In genomic region chr22:49291781-49292180, GRCh38 we compare ENCODE assay signal across 22 cellular contexts.
"Had no signal": no experiment of that assay in that cellular context is flagged by ENCODE, and none has a peak within 500 bp of the region (broad histone marks: within the 10 kb centered on the region; RNA-seq: fewer than 3 reads in every experiment).

No MANE protein-coding gene starts in this region.

- ATAC-seq: activated CD8-positive, alpha-beta T cell treated with anti-CD3 and anti-CD28 coated beads, Interleukin-2, amount 10 ng/mL, durations not matched to agents 7 days and 5 days; activated T-cell treated with anti-CD3 and anti-CD28 coated beads, Interleukin-2, amount 50 U/mL, for 4 hours; T-cell had no signal

- H3K4me1 ChIP-seq: adrenal gland had no signal

- H3K36me3 ChIP-seq: adrenal gland had no signal

- H3K27ac ChIP-seq: adrenal gland, SK-N-MC had no signal

- H3K27ac Mint-ChIP-seq: activated CD8-positive, alpha-beta T cell treated with anti-CD3 and anti-CD28 coated beads, Interleukin-2, amount 10 ng/mL, durations not matched to agents 7 days and 5 days; activated naive CD4-positive, alpha-beta T cell treated with anti-CD3 and anti-CD28 coated beads, Interleukin-2, amount 10 ng/mL, durations not matched to agents 7 days and 5 days; activated naive CD8-positive, alpha-beta T cell treated with anti-CD3 and anti-CD28 coated beads, Interleukin-2, amount 10 ng/mL, durations not matched to agents 7 days and 5 days; T-cell had no signal

- H3K4me3 ChIP-seq: adrenal gland, SK-N-MC had no signal

- H3K27me3 ChIP-seq: adrenal gland had no signal

- H3K36me3 Mint-ChIP-seq: activated naive CD4-positive, alpha-beta T cell treated with anti-CD3 and anti-CD28 coated beads, Interleukin-2, amount 10 ng/mL, durations not matched to agents 7 days and 5 days; activated naive CD8-positive, alpha-beta T cell treated with anti-CD3 and anti-CD28 coated beads, Interleukin-2, amount 10 ng/mL, durations not matched to agents 7 days and 5 days; T-cell had no signal

- H3K9me3 ChIP-seq: adrenal gland had no signal

- DNase-seq: activated CD4-positive, alpha-beta T cell treated with anti-CD3 and anti-CD28 coated beads for 4 hours; activated CD4-positive, CD25-positive, alpha-beta regulatory T cell; activated CD8-positive, alpha-beta T cell treated with anti-CD3 and anti-CD28 coated beads, Interleukin-2, amount 10 ng/mL, durations not matched to agents 7 days and 5 days; activated gamma-delta T cell treated with Interleukin-2 at 50 U/mL for 16 hours; activated naive CD4-positive, alpha-beta T cell treated with anti-CD3 and anti-CD28 coated beads, Interleukin-2, amount 10 ng/mL, durations not matched to agents 7 days and 5 days; activated naive CD8-positive, alpha-beta T cell treated with anti-CD3 and anti-CD28 coated beads, Interleukin-2, amount 10 ng/mL, durations not matched to agents 7 days and 5 days; activated T-cell treated with anti-CD3 and anti-CD28 coated beads, Interleukin-2, amount 50 U/mL, for 4 hours; anterior cingulate cortex; caudate nucleus; Kasumi-1; KBM-7; NCI-H1048; NCI-H1930; NCI-H2107; NCI-H345; NCI-H526 treated with DMSO at 0.1 percent for 48 hours; NCI-H82; T-helper 2 cell; T1000 had no signal
